14 cellular contexts compared by ENCODE assay signal in the genomic region with DNA sequence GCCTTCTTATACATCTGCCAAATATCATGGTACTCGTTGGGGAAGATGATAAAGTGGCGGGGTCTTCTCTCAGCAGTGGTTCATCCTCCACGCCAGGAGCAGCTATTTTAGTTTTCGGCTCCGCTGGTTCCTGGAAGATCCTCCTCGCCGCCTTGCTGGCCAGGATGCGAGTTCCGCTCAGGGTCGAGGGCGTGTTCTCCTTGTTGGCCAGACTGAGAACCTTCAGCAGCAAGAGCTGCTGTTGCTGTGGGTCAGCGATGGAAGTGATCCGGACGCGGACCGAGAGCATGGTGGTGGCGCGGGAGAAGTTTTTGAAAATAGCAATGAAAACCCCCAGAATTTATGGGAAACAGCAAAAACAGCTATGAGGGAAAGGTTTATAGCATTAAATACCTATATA. TPM values are rescaled to one million over a fixed set of nuclear protein-coding genes. Genes with fewer than 3 reads are reported as not detected.
DNase-seq lines count a peak whose midpoint lies in the region; ATAC-seq and TF ChIP-seq lines count a peak whose summit lies in the region.
"Had no signal": no experiment of that assay in that cellular context is flagged by ENCODE, and none has a peak within 500 bp of the region (broad histone marks: within the 10 kb centered on the region; RNA-seq: fewer than 3 reads in every experiment).

No MANE protein-coding gene starts in this region.

- no peak for TF ChIP-seq CTCF in nephron (IDR thresholded peaks at IDR 0.05; ENCODE audit: unreplicated experiment in 3 of 3)

- H3K27me3 ChIP-seq in GM23248 (replicated peaks; ENCODE audit: insufficient read depth): no peaks in the 10 kb centered on the region

- WGBS in GM23248 (ENCODE audit: low coverage in 1 of 2, low lambda C conversion rate in 2 of 2, missing lambda C conversion rate in 2 of 2), 2 experiments: 45 to 52% methylated on average over 18 of the region's 18 CpGs

- no peak for ATAC-seq in HG02852 (IDR thresholded peaks at IDR 0.05; ENCODE audit: unreplicated experiment)
- no peak for ATAC-seq in HG03520 (IDR thresholded peaks at IDR 0.05; ENCODE audit: unreplicated experiment)

- no peaks in the 10 kb centered on the region for H4K20me1 ChIP-seq in GM23248 (ENCODE audit: insufficient read depth)

- H3K9ac ChIP-seq in GM23248: peak overlapping the region; percentile 42

- peaks cover 18% of the 10 kb centered on the region for H3F3A ChIP-seq in GM23248 (ENCODE audit: insufficient read depth)

- H3K4me3 ChIP-seq in GM23248: peak overlapping the region; percentile 59

- peak overlapping the region; percentile 40 to 52 (median 49) for H3K27ac Mint-ChIP-seq in nephron
- H3K27ac Mint-ChIP-seq: CD4-positive, alpha-beta T cell had no signal

- in situ Hi-C loops in GM23248 (cut with MboI): no loop called here

- H3K36me3 ChIP-seq in GM23248 (ENCODE audit: low read depth): no peaks in the 10 kb centered on the region

- peaks cover 4% of the 10 kb centered on the region for H3K27me3 Mint-ChIP-seq in nephron (ENCODE audit: low read depth)
- H3K27me3 Mint-ChIP-seq: CD4-positive, alpha-beta T cell had no signal

- peak; percentile 50 for DNase-seq in DMS53 treated with DMSO at 0.1 percent for 48 hours (lab: John Stamatoyannopoulos, UW; ENCODE audit: unreplicated experiment)
- DNase-seq in GM23248: peak; percentile 67
- DNase-seq in ecto neural progenitor cell (ENCODE audit: low spot score): peak; percentile 51
- no peak for DNase-seq in activated CD4-positive, CD25-positive, alpha-beta regulatory T cell (lab: John Stamatoyannopoulos, UW)
- DNase-seq: HCEC 1CT; NK-92 treated with Interleukin-12 subunit alpha and Interleukin-12 subunit beta, amount 100 ng/mL, for 24 hours; retina; SIG-M5 had no signal

- H3K9me3 ChIP-seq in GM23248 (ENCODE audit: low read depth): no peaks in the 10 kb centered on the region

- no peak overlapping the region for H3K27ac ChIP-seq in GM23248

- no peaks in the 10 kb centered on the region for H3K9me3 Mint-ChIP-seq in nephron
- H3K9me3 Mint-ChIP-seq: CD4-positive, alpha-beta T cell had no signal

- no peaks in the 10 kb centered on the region for H3K79me2 ChIP-seq in GM23248 (ENCODE audit: insufficient read depth)

- H3K4me1 Mint-ChIP-seq in nephron: no peaks in the 10 kb centered on the region

- peak overlapping the region; percentile 83 to 85 (median 84) for H3K4me3 Mint-ChIP-seq in nephron
- H3K4me3 Mint-ChIP-seq: CD4-positive, alpha-beta T cell had no signal

- peaks cover 21% of the 10 kb centered on the region for H3K4me1 ChIP-seq in GM23248 (ENCODE audit: insufficient read depth)

- H2AFZ ChIP-seq in GM23248: peak overlapping the region; percentile 86

- H3K9me2 ChIP-seq in GM23248 (ENCODE audit: insufficient read depth): no peaks in the 10 kb centered on the region

- peak overlapping the region; percentile 66 for H3K4me2 ChIP-seq in GM23248 (ENCODE audit: unreplicated experiment)

- no peaks in the 10 kb centered on the region for H3K36me3 Mint-ChIP-seq in nephron (ENCODE audit: low read depth)

RNA-seq across cellular contexts. Expression of gene CFAP126, which starts 11.4 kb away (rescaled TPM):
- total RNA-seq in GM23248 (2014; rRNA removed; shearing (Covaris generic)): not detected in 2 replicates
- not detected in 2 replicates for polyA plus RNA-seq in GM23248 (2016; fragmentation: Nextera tagmentation; extraction: Ambion mirVana)
- total RNA-seq: CD4-positive, alpha-beta T cell; fibroblast of lung; M059J had no signal
- polyA plus RNA-seq: fibroblast of lung had no signal

Comparison
In these comparisons a context has a peak if more than half of its experiments do, and no peak if none do; other contexts are left out.
1. DNase-seq: peak in DMS53 treated with DMSO at 0.1 percent for 48 hours (single experiment), GM23248 (single experiment) and ecto neural progenitor cell (single experiment); none in activated CD4-positive, CD25-positive, alpha-beta regulatory T cell (0 of 4).